Comparison of ENCODE assay signal across 1 cellular context in genomic region chr15:43746245-43746902, GRCh38.
TF ChIP-seq lines count a peak whose summit lies in the region.

PDIA3 (plus strand) TSS chr15:43746438; CDS start chr15:43746540, 102 bp downstream.

TF ChIP-seq in GM12878, 131 proteins besides CTCF, POLR2A, EP300 and RAD21 (continued from another document):
- TF ChIP-seq POU2F2 (IDR thresholded peaks at IDR 0.05; ENCODE audit: borderline replicate concordance, low read depth, low read length) (peak; percentile 42; the same call in 2 of the 3 replicates), PML (IDR thresholded peaks at IDR 0.05; ENCODE audit: low read length) (peak; percentile 84), CHD2 (IDR thresholded peaks at IDR 0.05; ENCODE audit: borderline replicate concordance, low read depth, low read length) (peak; percentile 82), TCF3 (IDR thresholded peaks at IDR 0.05; ENCODE audit: borderline replicate concordance, insufficient read depth, low read depth, low read length) (0 out of 2 replicates have a peak, but pooled peaks have one; percentile 57), RB1 (IDR thresholded peaks at IDR 0.05; ENCODE audit: borderline replicate concordance) (peak; percentile 53; the same call in 1 of the 2 replicates), ZNF687 (IDR thresholded peaks at IDR 0.05) (peak; percentile 76), CREB1 (IDR thresholded peaks at IDR 0.05; ENCODE audit: low read depth) (peak; percentile 72; the same call in 1 of the 2 replicates)
